In genomic region chr12:5582541-5582940, GRCh38 we compare ENCODE assay signal across 14 cellular contexts.
DNase-seq lines count a peak whose midpoint lies in the region; ATAC-seq and TF ChIP-seq lines count a peak whose summit lies in the region.
"Had no signal": no experiment of that assay in that cellular context is flagged by ENCODE, and none has a peak within 500 bp of the region (broad histone marks: within the 10 kb centered on the region; RNA-seq: fewer than 3 reads in every experiment).

No MANE protein-coding gene starts in this region.

- intact Hi-C loops in right cardiac atrium (cut with DNase I) = no loop called here
- intact Hi-C loops in cardiac septum (cut with DNase I) = no loop called here

- H3K4me1 ChIP-seq in right cardiac atrium (ENCODE audit: control insufficient read depth, insufficient read depth, low read length) = peaks cover 16% of the 10 kb centered on the region
- H3K4me1 ChIP-seq in adipocyte (ENCODE audit: control insufficient read depth, insufficient read depth, low read length) = peaks cover 23% of the 10 kb centered on the region

- H3K4me1 Mint-ChIP-seq in nephron = peaks cover 55% of the 10 kb centered on the region
- H3K4me1 Mint-ChIP-seq in activated CD8-positive, alpha-beta T cell treated with anti-CD3 and anti-CD28 coated beads, Interleukin-2, amount 10 ng/mL, durations not matched to agents 7 days and 5 days (ENCODE audit: low read depth) = no peaks in the 10 kb centered on the region
- H3K4me1 Mint-ChIP-seq: CD14-positive monocyte; CD4-positive, alpha-beta memory T cell had no signal

- H3K4me3 Mint-ChIP-seq in nephron = no peak overlapping the region
- H3K4me3 Mint-ChIP-seq in activated CD8-positive, alpha-beta T cell treated with anti-CD3 and anti-CD28 coated beads, Interleukin-2, amount 10 ng/mL, durations not matched to agents 7 days and 5 days = no peak overlapping the region
- H3K4me3 Mint-ChIP-seq: CD14-positive monocyte; CD4-positive, alpha-beta memory T cell; H9 had no signal

- H3K27ac ChIP-seq in right cardiac atrium (ENCODE audit: low read length) = peak overlapping the region; percentile 65
- H3K27ac ChIP-seq: BLaER1 had no signal

- H3K36me3 Mint-ChIP-seq in nephron (ENCODE audit: low read depth) = no peaks in the 10 kb centered on the region
- no peaks in the 10 kb centered on the region for H3K36me3 Mint-ChIP-seq in activated CD8-positive, alpha-beta T cell treated with anti-CD3 and anti-CD28 coated beads, Interleukin-2, amount 10 ng/mL, durations not matched to agents 7 days and 5 days (ENCODE audit: low read depth)
- H3K36me3 Mint-ChIP-seq: CD14-positive monocyte; CD4-positive, alpha-beta memory T cell had no signal

- peaks cover 6% of the 10 kb centered on the region for H3K27me3 Mint-ChIP-seq in nephron (ENCODE audit: low read depth)
- no peaks in the 10 kb centered on the region for H3K27me3 Mint-ChIP-seq in activated CD8-positive, alpha-beta T cell treated with anti-CD3 and anti-CD28 coated beads, Interleukin-2, amount 10 ng/mL, durations not matched to agents 7 days and 5 days (ENCODE audit: low read depth)

- H3K9me3 ChIP-seq in right cardiac atrium (ENCODE audit: control insufficient read depth, low read length) (no peaks in the 10 kb centered on the region), adipocyte (ENCODE audit: control insufficient read depth, low read length) (no peaks in the 10 kb centered on the region)
- H3K9me3 ChIP-seq: BLaER1 had no signal

- ATAC-seq in right cardiac atrium = no peak
- no peak for ATAC-seq in GM21528 (IDR thresholded peaks at IDR 0.05; ENCODE audit: low FRiP score, unreplicated experiment)
- ATAC-seq in activated CD8-positive, alpha-beta T cell treated with anti-CD3 and anti-CD28 coated beads, Interleukin-2, amount 10 ng/mL, durations not matched to agents 7 days and 5 days = no peak

- CTCF ChIA-PET in activated CD8-positive, alpha-beta T cell treated with anti-CD3 and anti-CD28 coated beads, Interleukin-2, amount 10 ng/mL, durations not matched to agents 7 days and 5 days (lab: Charles Lee) = no interaction called here

- POLR2A ChIA-PET in activated CD8-positive, alpha-beta T cell treated with anti-CD3 and anti-CD28 coated beads, Interleukin-2, amount 10 ng/mL, durations not matched to agents 7 days and 5 days (lab: Charles Lee) = no interaction called here

- DNase-seq in right cardiac atrium = no peak
- no peak for DNase-seq in cardiac septum (ENCODE audit: low spot score)
- peak; percentile 64 for DNase-seq in adipocyte (ENCODE audit: low read depth)
- no peak for DNase-seq in T1000 (lab: John Stamatoyannopoulos, UW)
- no peak for DNase-seq in activated CD8-positive, alpha-beta T cell treated with anti-CD3 and anti-CD28 coated beads, Interleukin-2, amount 10 ng/mL, durations not matched to agents 7 days and 5 days
- DNase-seq: ACHN; CD4-positive, alpha-beta memory T cell; DMS153; GF-D8; H9 had no signal

- H3K4me3 ChIP-seq in right cardiac atrium (ENCODE audit: low read length) = no peak overlapping the region
- H3K4me3 ChIP-seq in adipocyte (ENCODE audit: low read length) = no peak overlapping the region
- H3K4me3 ChIP-seq: BLaER1 had no signal

- peak overlapping the region; percentile 49 to 82 (median 67) for H3K27ac Mint-ChIP-seq in nephron
- no peak overlapping the region for H3K27ac Mint-ChIP-seq in activated CD8-positive, alpha-beta T cell treated with anti-CD3 and anti-CD28 coated beads, Interleukin-2, amount 10 ng/mL, durations not matched to agents 7 days and 5 days
- H3K27ac Mint-ChIP-seq: CD14-positive monocyte; CD4-positive, alpha-beta memory T cell; H9 had no signal

- 87% methylated on average over 4 of the region's 4 CpGs for WGBS in right cardiac atrium

- no peaks in the 10 kb centered on the region for H3K36me3 ChIP-seq in adipocyte (ENCODE audit: control insufficient read depth, insufficient read depth, low read length, severe bottlenecking)
- H3K36me3 ChIP-seq: BLaER1 had no signal

- H3K9ac ChIP-seq in adipocyte (ENCODE audit: low read length) = no peak overlapping the region
- H3K9ac ChIP-seq: BLaER1 had no signal

- TF ChIP-seq CTCF in nephron (IDR thresholded peaks at IDR 0.05; ENCODE audit: unreplicated experiment in 3 of 3) = no peak

- no peaks in the 10 kb centered on the region for H3K9me3 Mint-ChIP-seq in nephron
- no peaks in the 10 kb centered on the region for H3K9me3 Mint-ChIP-seq in activated CD8-positive, alpha-beta T cell treated with anti-CD3 and anti-CD28 coated beads, Interleukin-2, amount 10 ng/mL, durations not matched to agents 7 days and 5 days (ENCODE audit: insufficient read depth)
- H3K9me3 Mint-ChIP-seq: H9 had no signal

- no peaks in the 10 kb centered on the region for H3K27me3 ChIP-seq in right cardiac atrium (ENCODE audit: control insufficient read depth, insufficient read depth)
- H3K27me3 ChIP-seq in adipocyte (replicated peaks; ENCODE audit: control insufficient read depth, insufficient read depth, low read length) = no peaks in the 10 kb centered on the region
- H3K27me3 ChIP-seq: BLaER1 had no signal
